9 cellular contexts compared by ENCODE assay signal in genomic region chr1:242017580-242018233, GRCh38. TPM values are rescaled to one million over a fixed set of nuclear protein-coding genes. Genes with fewer than 3 reads are reported as not detected.
DNase-seq lines count a peak whose midpoint lies in the region; ATAC-seq and TF ChIP-seq lines count a peak whose summit lies in the region.
"Had no signal": no experiment of that assay in that cellular context is flagged by ENCODE, and none has a peak within 500 bp of the region (broad histone marks: within the 10 kb centered on the region; RNA-seq: fewer than 3 reads in every experiment).

No MANE protein-coding gene starts in this region.

- no peak overlapping the region for H3K4me3 Mint-ChIP-seq in T-helper 2 cell treated with Interferon-gamma antibody and Interleukin-4, amounts not matched to agents 5 μg/mL and 100 μg/mL, for 36 hours
- no peak overlapping the region for H3K4me3 Mint-ChIP-seq in type B pancreatic cell

- no peaks in the 10 kb centered on the region for H3K9me2 ChIP-seq in HCT116 (ENCODE audit: insufficient read depth)

- intact Hi-C loops in HCT116 (cut with micrococcal nuclease): loop anchor here (1.0 kb wide), 3 partner anchors 121 to 486 kb away; no protein-coding TSS in a partner anchor
- intact Hi-C loops in dorsolateral prefrontal cortex (cut with DNase I): loop anchor here in 1 of 2 donors (5.0 kb wide), 3 partner anchors 120 to 190 kb away; partner anchors contain the start of gene EXO1

- POLR2A ChIA-PET in HCT116 (lab: Charles Lee): no interaction called here

- no peak overlapping the region for H3K4me2 ChIP-seq in HCT116 (ENCODE audit: low read length)
- H3K4me2 ChIP-seq in mesendoderm (ENCODE audit: low read length): no peak overlapping the region

- H3K27ac ChIP-seq in 22Rv1: no peak overlapping the region
- no peak overlapping the region for H3K27ac ChIP-seq in HCT116 (ENCODE audit: low read depth, low read length)
- H3K27ac ChIP-seq in dorsolateral prefrontal cortex: no peak overlapping the region
- no peak overlapping the region for H3K27ac ChIP-seq in mesendoderm (ENCODE audit: low read depth, low read length)

- BruUV-seq in HCT116 (replicated peaks; lab: Mats Ljungman, UMichigan): no TSS peak

- H3K27me3 ChIP-seq in HCT116 (ENCODE audit: insufficient read depth, low read length): no peaks in the 10 kb centered on the region
- H3K27me3 ChIP-seq in dorsolateral prefrontal cortex: no peaks in the 10 kb centered on the region
- no peaks in the 10 kb centered on the region for H3K27me3 ChIP-seq in mesendoderm (ENCODE audit: insufficient read depth, low read length, poor library complexity)

- H3K18ac ChIP-seq in mesendoderm (ENCODE audit: low read length): no peak overlapping the region

- H4K8ac ChIP-seq in mesendoderm (ENCODE audit: low read depth, low read length): no peak overlapping the region

- no peak overlapping the region for H4K5ac ChIP-seq in mesendoderm (ENCODE audit: low read length)

- no peaks in the 10 kb centered on the region for H3K79me2 ChIP-seq in HCT116 (ENCODE audit: insufficient read depth, low read length)
- H3K79me2 ChIP-seq in mesendoderm (ENCODE audit: control insufficient read depth, insufficient read depth, low read length): no peaks in the 10 kb centered on the region

- no peaks in the 10 kb centered on the region for H3K36me3 Mint-ChIP-seq in T-helper 2 cell treated with Interferon-gamma antibody and Interleukin-4, amounts not matched to agents 5 μg/mL and 100 μg/mL, for 36 hours (ENCODE audit: low read depth)
- H3K36me3 Mint-ChIP-seq in type B pancreatic cell: no peaks in the 10 kb centered on the region

- no peak overlapping the region for H3K23ac ChIP-seq in mesendoderm (ENCODE audit: low read length)

- H3K4ac ChIP-seq in mesendoderm (ENCODE audit: low read depth, low read length): no peak overlapping the region

- no peaks in the 10 kb centered on the region for H3K9me3 ChIP-seq in HCT116 (ENCODE audit: control insufficient read depth in 1 of 2, insufficient read depth in 1 of 2, low read depth in 1 of 2, low read length in 2 of 2)

- CTCF ChIA-PET in HCT116 (lab: Charles Lee): no interaction called here

- DNase-seq in GM03348 (ENCODE audit: low spot score): peak; percentile 87
- DNase-seq in HCT116 (ENCODE audit: low read depth, low spot score): peak; percentile 41
- peak; percentile 73 for DNase-seq in NAMALWA (ENCODE audit: low spot score)
- DNase-seq in T-helper 2 cell treated with Interferon-gamma antibody and Interleukin-4, amounts not matched to agents 5 μg/mL and 100 μg/mL, for 36 hours (ENCODE audit: low spot score): peak; percentile 8
- DNase-seq in dorsolateral prefrontal cortex: peak; percentile 46 to 79 (median 66)
- peak; percentile 57 for DNase-seq in mesendoderm
- no peak for DNase-seq in type B pancreatic cell (ENCODE audit: extremely low spot score, unreplicated experiment)

- peak; percentile 88 for TF ChIP-seq CTCF in 22Rv1 (IDR thresholded peaks at IDR 0.05)
- peak; percentile 65 to 85 (median 76) for TF ChIP-seq CTCF in HCT116 (IDR thresholded peaks at IDR 0.05 in 2 of 3, conservative IDR thresholded peaks at IDR 0.05 in 1 of 3; ENCODE audit: borderline replicate concordance in 1 of 3, insufficient read depth in 1 of 3, low read depth in 2 of 3, low read length in 2 of 3)
- peak in 55 of 56 donors; percentile 48 to 84 (median 71) for TF ChIP-seq CTCF in dorsolateral prefrontal cortex (IDR thresholded peaks at IDR 0.05 in 54 of 56, conservative IDR thresholded peaks at IDR 0.05 in 2 of 56; ENCODE audit: low read depth in 1 of 56, partially characterized antibody in 56 of 56)
- peak; percentile 85 for TF ChIP-seq CTCF in type B pancreatic cell (conservative IDR thresholded peaks at IDR 0.05)

- H3K27me3 Mint-ChIP-seq in T-helper 2 cell treated with Interferon-gamma antibody and Interleukin-4, amounts not matched to agents 5 μg/mL and 100 μg/mL, for 36 hours (ENCODE audit: low read depth): no peaks in the 10 kb centered on the region
- peaks cover 4% of the 10 kb centered on the region for H3K27me3 Mint-ChIP-seq in type B pancreatic cell

- H3K4me3 ChIP-seq in HCT116 (replicated peaks in 1 of 2; ENCODE audit: low read depth in 1 of 2, low read length in 2 of 2) (no peak overlapping the region), dorsolateral prefrontal cortex (no peak overlapping the region), mesendoderm (ENCODE audit: low read length) (no peak overlapping the region)

- no peaks in the 10 kb centered on the region for H4K20me1 ChIP-seq in HCT116 (ENCODE audit: insufficient read depth)

- H3K36me3 ChIP-seq in HCT116 (ENCODE audit: control insufficient read depth in 1 of 2, insufficient read depth in 2 of 2, low read length in 2 of 2) (no peaks in the 10 kb centered on the region), mesendoderm (ENCODE audit: control insufficient read depth, insufficient read depth, low read length) (no peaks in the 10 kb centered on the region)

- H3K79me1 ChIP-seq in mesendoderm (ENCODE audit: low read length): no peaks in the 10 kb centered on the region

- H3K27ac Mint-ChIP-seq in T-helper 2 cell treated with Interferon-gamma antibody and Interleukin-4, amounts not matched to agents 5 μg/mL and 100 μg/mL, for 36 hours: no peak overlapping the region
- H3K27ac Mint-ChIP-seq in type B pancreatic cell: no peak overlapping the region

- peak; percentile 83 for ATAC-seq in HCT116

- no peak overlapping the region for H2AFZ ChIP-seq in HCT116 (ENCODE audit: low read depth, low read length, poor library complexity, severe bottlenecking)

- H2BK120ac ChIP-seq in mesendoderm (ENCODE audit: low read depth, low read length): no peak overlapping the region

- TF ChIP-seq RAD21 in HCT116 (IDR thresholded peaks at IDR 0.05; ENCODE audit: low read depth): peak; percentile 75

- TF ChIP-seq POLR2A in HCT116 (IDR thresholded peaks at IDR 0.05; ENCODE audit: borderline replicate concordance, extremely low read depth, insufficient read depth, insufficient read length): no peak

- RAD21 ChIA-PET in HCT116 (lab: Charles Lee; ENCODE audit: low non-redundant PET in 1 of 2, low total read pairs in 2 of 2, uncharacterized antibody in 2 of 2, unreplicated experiment in 2 of 2): no interaction called here

- H2AK5ac ChIP-seq in mesendoderm (ENCODE audit: low read length): no peak overlapping the region

- WGBS in mesendoderm (ENCODE audit: extremely low coverage, insufficient coverage, low lambda C conversion rate): no CpG with 5 or more reads among the region's 10 CpGs

- H3K9me3 Mint-ChIP-seq in T-helper 2 cell treated with Interferon-gamma antibody and Interleukin-4, amounts not matched to agents 5 μg/mL and 100 μg/mL, for 36 hours: no peaks in the 10 kb centered on the region
- no peaks in the 10 kb centered on the region for H3K9me3 Mint-ChIP-seq in type B pancreatic cell

- no peak overlapping the region for H2BK15ac ChIP-seq in mesendoderm (replicated peaks; ENCODE audit: low read depth)

- no peak overlapping the region for H3K56ac ChIP-seq in mesendoderm (ENCODE audit: low read length)

- H3K9ac ChIP-seq in HCT116 (ENCODE audit: low read length) (no peak overlapping the region), mesendoderm (ENCODE audit: low read length) (no peak overlapping the region)

- H2BK5ac ChIP-seq in mesendoderm (ENCODE audit: low read length): no peak overlapping the region

- no peaks in the 10 kb centered on the region for H3K4me1 ChIP-seq in HCT116 (ENCODE audit: control insufficient read depth in 1 of 2, insufficient read depth in 2 of 2, low read length in 2 of 2)
- no peaks in the 10 kb centered on the region for H3K4me1 ChIP-seq in mesendoderm (ENCODE audit: control insufficient read depth, low read depth, low read length)

- no peaks in the 10 kb centered on the region for H3K4me1 Mint-ChIP-seq in T-helper 2 cell treated with Interferon-gamma antibody and Interleukin-4, amounts not matched to agents 5 μg/mL and 100 μg/mL, for 36 hours (ENCODE audit: low read depth)
- H3K4me1 Mint-ChIP-seq in type B pancreatic cell (ENCODE audit: unreplicated experiment): peaks cover 5% of the 10 kb centered on the region

TF ChIP-seq in HCT116, 20 proteins besides CTCF, POLR2A, EP300 and RAD21 (continues in another document):
- TF ChIP-seq CBX3 (IDR thresholded peaks at IDR 0.05; ENCODE audit: low read depth): no peak
- no peak for TF ChIP-seq ELF1 (IDR thresholded peaks at IDR 0.05; ENCODE audit: borderline replicate concordance, low read depth)
- TF ChIP-seq SRF (IDR thresholded peaks at IDR 0.05; ENCODE audit: low read depth): no peak
- TF ChIP-seq POLR2AphosphoS5 (IDR thresholded peaks at IDR 0.05; ENCODE audit: low read depth, low read length): no peak
- TF ChIP-seq, protein P1, sequence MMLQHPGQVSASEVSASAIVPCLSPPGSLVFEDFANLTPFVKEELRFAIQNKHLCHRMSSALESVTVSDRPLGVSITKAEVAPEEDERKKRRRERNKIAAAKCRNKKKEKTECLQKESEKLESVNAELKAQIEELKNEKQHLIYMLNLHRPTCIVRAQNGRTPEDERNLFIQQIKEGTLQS (IDR thresholded peaks at IDR 0.05): no peak
- no peak for TF ChIP-seq SP1 (IDR thresholded peaks at IDR 0.05; ENCODE audit: low read depth)
- TF ChIP-seq ZNF274 (IDR thresholded peaks at IDR 0.05; ENCODE audit: low read depth, low read length): no peak
- no peak for TF ChIP-seq ZFX (IDR thresholded peaks at IDR 0.05)
- no peak for TF ChIP-seq EGR1 (IDR thresholded peaks at IDR 0.05; ENCODE audit: low read depth)
- TF ChIP-seq JUND (IDR thresholded peaks at IDR 0.05): no peak

RNA-seq across cellular contexts. Expression of gene MAP1LC3C, which starts 18.8 kb away (rescaled TPM):
- total RNA-seq in HCT116 (2021; ENCODE audit: unreplicated experiment): not detected
- not detected in 2 replicates for polyA plus RNA-seq in HCT116 (2012)
- 1 to 10 TPM in 25 of 120 experiments, under 1 TPM in 51, not detected in 44; 0.38 to 6.4 (median 0.74) TPM for total RNA-seq in dorsolateral prefrontal cortex
- 0.69 TPM for polyA plus RNA-seq in mesendoderm (2013, experiment 1 of 2)
- 0.76 TPM for polyA plus RNA-seq in mesendoderm (2013, experiment 2 of 2)
- total RNA-seq in type B pancreatic cell (ENCODE audit: low replicate concordance): 3.2 TPM in 1 of 2 replicates, not detected in the other
- total RNA-seq: mononuclear cell had no signal
